Comparison of ENCODE assay signal across 10 cellular contexts in the genomic region with DNA sequence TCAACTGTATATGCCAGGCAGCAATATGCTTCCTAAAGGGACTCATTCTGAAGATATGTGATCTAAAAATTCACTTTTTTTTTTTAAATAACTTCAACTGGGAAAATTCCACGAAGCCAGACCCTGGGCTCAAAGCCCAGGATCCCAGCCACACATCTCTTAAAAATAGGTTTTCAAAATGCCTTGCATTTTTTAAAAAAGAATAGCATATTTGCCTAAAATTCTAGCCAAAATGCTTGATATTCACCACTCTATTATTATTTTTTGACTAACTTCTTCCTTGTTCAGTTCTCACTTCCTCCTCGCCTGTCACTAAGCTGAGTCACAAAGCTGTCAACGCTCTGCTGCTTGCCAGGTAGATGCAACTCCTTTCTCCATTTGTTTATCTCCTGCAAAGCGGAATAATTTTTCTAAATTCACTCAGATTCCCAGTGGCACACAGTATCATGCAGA. TPM values are rescaled to one million over a fixed set of nuclear protein-coding genes. Genes with fewer than 3 reads are reported as not detected.
A peak's percentile ranks its signal among the peaks of the same experiment; 100 is the strongest.
DNase-seq lines count a peak whose midpoint lies in the region; ATAC-seq and TF ChIP-seq lines count a peak whose summit lies in the region.
"Had no signal": no experiment of that assay in that cellular context is flagged by ENCODE, and none has a peak within 500 bp of the region (broad histone marks: within the 10 kb centered on the region; RNA-seq: fewer than 3 reads in every experiment).

No MANE protein-coding gene starts in this region.

- H3K27me3 ChIP-seq in DOHH2 (ENCODE audit: control insufficient read depth, low read length), result no peaks in the 10 kb centered on the region
- no peaks in the 10 kb centered on the region for H3K27me3 ChIP-seq in SK-N-SH (ENCODE audit: insufficient read depth)
- H3K27me3 ChIP-seq in neural progenitor cell, result no peaks in the 10 kb centered on the region

- no peaks in the 10 kb centered on the region for H3K9me2 ChIP-seq in DOHH2 (replicated peaks; ENCODE audit: control insufficient read depth, low read length)
- no peaks in the 10 kb centered on the region for H3K9me2 ChIP-seq in SK-N-SH

- peaks cover 0 to 2% of the 10 kb centered on the region in 2 donors for H3K4me1 Mint-ChIP-seq in natural killer cell treated with Interleukin-12 subunit alpha and Interleukin-12 subunit beta and Interleukin-15 and Interleukin-18, amount 100 ng/mL, for 72 hours (ENCODE audit: low read depth in 2 of 2)
- peaks cover 3% of the 10 kb centered on the region for H3K4me1 Mint-ChIP-seq in neural progenitor cell

- no peak overlapping the region for H2AFZ ChIP-seq in SK-N-SH (ENCODE audit: low read depth)
- no peak overlapping the region for H2AFZ ChIP-seq in neural progenitor cell (replicated peaks)

- DNase-seq in SK-N-SH (no peak), hepatic stellate cell (ENCODE audit: low spot score) (peak; percentile 59), neural progenitor cell (ENCODE audit: low spot score) (no peak), NCI-H146 (lab: John Stamatoyannopoulos, UW) (no peak)
- DNase-seq in natural killer cell treated with Interleukin-12 subunit alpha and Interleukin-12 subunit beta and Interleukin-15 and Interleukin-18, amount 100 ng/mL, for 72 hours (ENCODE audit: low spot score), result no peak
- DNase-seq: NCI-H526, right cardiac atrium had no signal

- H3K27me3 Mint-ChIP-seq in natural killer cell treated with Interleukin-12 subunit alpha and Interleukin-12 subunit beta and Interleukin-15 and Interleukin-18, amount 100 ng/mL, for 72 hours, result peaks cover 0 to 10% of the 10 kb centered on the region in 2 donors
- H3K27me3 Mint-ChIP-seq in neural progenitor cell (ENCODE audit: insufficient read depth, low read depth), result no peaks in the 10 kb centered on the region

- H3K36me3 ChIP-seq in DOHH2 (ENCODE audit: control insufficient read depth, low read length), result peaks cover 12% of the 10 kb centered on the region
- H3K36me3 ChIP-seq in SK-N-SH (replicated peaks in 1 of 2; ENCODE audit: control insufficient read depth in 1 of 2, insufficient read depth in 2 of 2, low read length in 1 of 2), result no peaks in the 10 kb centered on the region
- no peaks in the 10 kb centered on the region for H3K36me3 ChIP-seq in neural progenitor cell

- TF ChIP-seq EP300 in SK-N-SH (IDR thresholded peaks at IDR 0.05; ENCODE audit: borderline replicate concordance in 1 of 2, low read depth in 1 of 2, low read length in 1 of 2), result peak in 1 of 2 experiments; percentile 19; a peak in 1 of 4 replicates

- no peak overlapping the region for H3K27ac Mint-ChIP-seq in natural killer cell treated with Interleukin-12 subunit alpha and Interleukin-12 subunit beta and Interleukin-15 and Interleukin-18, amount 100 ng/mL, for 72 hours
- no peak overlapping the region for H3K27ac Mint-ChIP-seq in neural progenitor cell

- H3K4me3 Mint-ChIP-seq in natural killer cell treated with Interleukin-12 subunit alpha and Interleukin-12 subunit beta and Interleukin-15 and Interleukin-18, amount 100 ng/mL, for 72 hours, result no peak overlapping the region
- H3K4me3 Mint-ChIP-seq in neural progenitor cell, result no peak overlapping the region

- H4K20me1 ChIP-seq in DOHH2 (ENCODE audit: control insufficient read depth, insufficient read depth, low read depth, low read length) (peaks cover 34% of the 10 kb centered on the region), SK-N-SH (ENCODE audit: insufficient read depth) (peaks cover 16% of the 10 kb centered on the region), neural progenitor cell (ENCODE audit: low read depth) (peaks cover 8% of the 10 kb centered on the region)

- ATAC-seq in HG02642 (IDR thresholded peaks at IDR 0.05; ENCODE audit: poor library complexity, unreplicated experiment), result peak; percentile 65
- no peak for ATAC-seq in GM21360 (IDR thresholded peaks at IDR 0.05; ENCODE audit: unreplicated experiment)
- no peak for ATAC-seq in natural killer cell treated with Interleukin-12 subunit alpha and Interleukin-12 subunit beta and Interleukin-15 and Interleukin-18, amount 100 ng/mL, for 72 hours

- no peak overlapping the region for H3K9ac ChIP-seq in SK-N-SH
- no peak overlapping the region for H3K9ac ChIP-seq in neural progenitor cell

- H3K4me1 ChIP-seq in DOHH2 (ENCODE audit: control insufficient read depth, low read length), result peaks cover 39% of the 10 kb centered on the region
- H3K4me1 ChIP-seq in SK-N-SH (ENCODE audit: control insufficient read depth in 1 of 2, insufficient read depth in 2 of 2, low read depth in 1 of 2, low read length in 1 of 2), result peaks cover 9 to 14% of the 10 kb centered on the region in 2 experiments; a peak in 3 of 4 replicates
- no peaks in the 10 kb centered on the region for H3K4me1 ChIP-seq in neural progenitor cell

- H3K4me3 ChIP-seq in DOHH2 (ENCODE audit: low read length) (peak overlapping the region; percentile 56), SK-N-SH (ENCODE audit: low read depth in 2 of 2, low read length in 1 of 2) (peak overlapping the region in 1 of 2 experiments; percentile 10; a peak in 1 of 4 replicates), neural progenitor cell (no peak overlapping the region)

- peaks cover 82% of the 10 kb centered on the region for H3K79me2 ChIP-seq in DOHH2 (ENCODE audit: control insufficient read depth, low read length)
- H3K79me2 ChIP-seq in SK-N-SH (ENCODE audit: insufficient read depth), result peaks cover 28% of the 10 kb centered on the region
- H3K79me2 ChIP-seq in neural progenitor cell (ENCODE audit: low read depth), result no peaks in the 10 kb centered on the region

- H3K36me3 Mint-ChIP-seq in natural killer cell treated with Interleukin-12 subunit alpha and Interleukin-12 subunit beta and Interleukin-15 and Interleukin-18, amount 100 ng/mL, for 72 hours, result no peaks in the 10 kb centered on the region
- H3K36me3 Mint-ChIP-seq in neural progenitor cell, result no peaks in the 10 kb centered on the region

- H3K4me2 ChIP-seq in DOHH2 (ENCODE audit: low read length) (peak overlapping the region; percentile 85), SK-N-SH (peak overlapping the region; percentile 46; the same call in 1 of the 2 replicates), neural progenitor cell (no peak overlapping the region)

- POLR2A ChIA-PET in SK-N-SH (lab: Yijun Ruan, JAX), result no interaction called here

- WGBS in SK-N-SH (ENCODE audit: low lambda C conversion rate), result 31% methylated on average over 4 of the region's 4 CpGs

- H3K9me3 Mint-ChIP-seq in natural killer cell treated with Interleukin-12 subunit alpha and Interleukin-12 subunit beta and Interleukin-15 and Interleukin-18, amount 100 ng/mL, for 72 hours, result no peaks in the 10 kb centered on the region
- no peaks in the 10 kb centered on the region for H3K9me3 Mint-ChIP-seq in neural progenitor cell

- TF ChIP-seq CTCF in DOHH2 (IDR thresholded peaks at IDR 0.05; ENCODE audit: low read depth, low read length, poor library complexity, severe bottlenecking) (no peak), SK-N-SH (IDR thresholded peaks at IDR 0.05) (no peak), neural progenitor cell (IDR thresholded peaks at IDR 0.05) (no peak)

- peak overlapping the region; percentile 30 for H3K27ac ChIP-seq in DOHH2 (ENCODE audit: low read depth, low read length)
- H3K27ac ChIP-seq in SK-N-SH (ENCODE audit: low read depth in 2 of 2, low read length in 1 of 2), result peak overlapping the region; percentile 44 to 48; a peak in 3 of 4 replicates
- no peak overlapping the region for H3K27ac ChIP-seq in neural progenitor cell

- H3K9me3 ChIP-seq in DOHH2 (ENCODE audit: control insufficient read depth, insufficient read depth, low read length) (no peaks in the 10 kb centered on the region), SK-N-SH (no peaks in the 10 kb centered on the region), neural progenitor cell (ENCODE audit: low read depth) (no peaks in the 10 kb centered on the region)

- CTCF ChIA-PET in SK-N-SH (lab: Yijun Ruan, JAX), result interaction anchor here (1.4 to 2.6 kb wide), 2 partner anchors 10 to 20 kb away, joined by 3 to 10 read pairs; no protein-coding TSS in a partner anchor

- H3F3A ChIP-seq in DOHH2 (ENCODE audit: control insufficient read depth, insufficient read depth) (peaks cover 20% of the 10 kb centered on the region), SK-N-SH (replicated peaks; ENCODE audit: insufficient read depth) (peaks cover 20% of the 10 kb centered on the region), neural progenitor cell (ENCODE audit: low read depth) (no peaks in the 10 kb centered on the region)

- no peak for TF ChIP-seq RAD21 in SK-N-SH (IDR thresholded peaks at IDR 0.05; ENCODE audit: low read length)

TF ChIP-seq in SK-N-SH, 30 proteins besides CTCF, POLR2A, EP300 and RAD21 (continues in another document):
- TF ChIP-seq, protein P1, sequence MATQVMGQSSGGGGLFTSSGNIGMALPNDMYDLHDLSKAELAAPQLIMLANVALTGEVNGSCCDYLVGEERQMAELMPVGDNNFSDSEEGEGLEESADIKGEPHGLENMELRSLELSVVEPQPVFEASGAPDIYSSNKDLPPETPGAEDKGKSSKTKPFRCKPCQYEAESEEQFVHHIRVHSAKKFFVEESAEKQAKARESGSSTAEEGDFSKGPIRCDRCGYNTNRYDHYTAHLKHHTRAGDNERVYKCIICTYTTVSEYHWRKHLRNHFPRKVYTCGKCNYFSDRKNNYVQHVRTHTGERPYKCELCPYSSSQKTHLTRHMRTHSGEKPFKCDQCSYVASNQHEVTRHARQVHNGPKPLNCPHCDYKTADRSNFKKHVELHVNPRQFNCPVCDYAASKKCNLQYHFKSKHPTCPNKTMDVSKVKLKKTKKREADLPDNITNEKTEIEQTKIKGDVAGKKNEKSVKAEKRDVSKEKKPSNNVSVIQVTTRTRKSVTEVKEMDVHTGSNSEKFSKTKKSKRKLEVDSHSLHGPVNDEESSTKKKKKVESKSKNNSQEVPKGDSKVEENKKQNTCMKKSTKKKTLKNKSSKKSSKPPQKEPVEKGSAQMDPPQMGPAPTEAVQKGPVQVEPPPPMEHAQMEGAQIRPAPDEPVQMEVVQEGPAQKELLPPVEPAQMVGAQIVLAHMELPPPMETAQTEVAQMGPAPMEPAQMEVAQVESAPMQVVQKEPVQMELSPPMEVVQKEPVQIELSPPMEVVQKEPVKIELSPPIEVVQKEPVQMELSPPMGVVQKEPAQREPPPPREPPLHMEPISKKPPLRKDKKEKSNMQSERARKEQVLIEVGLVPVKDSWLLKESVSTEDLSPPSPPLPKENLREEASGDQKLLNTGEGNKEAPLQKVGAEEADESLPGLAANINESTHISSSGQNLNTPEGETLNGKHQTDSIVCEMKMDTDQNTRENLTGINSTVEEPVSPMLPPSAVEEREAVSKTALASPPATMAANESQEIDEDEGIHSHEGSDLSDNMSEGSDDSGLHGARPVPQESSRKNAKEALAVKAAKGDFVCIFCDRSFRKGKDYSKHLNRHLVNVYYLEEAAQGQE (IDR thresholded peaks at IDR 0.05; ENCODE audit: low read depth, low read length), result no peak
- TF ChIP-seq ELF1 (IDR thresholded peaks at IDR 0.05) (peak; percentile 42; the same call in 1 of the 2 replicates), TEAD4 (IDR thresholded peaks at IDR 0.05; ENCODE audit: borderline replicate concordance, insufficient read depth) (peak; percentile 20; the same call in 1 of the 2 replicates)

RNA-seq across cellular contexts. Expression of a gene that starts 28.0 kb away (rescaled TPM):
- polyA plus RNA-seq in SK-N-SH (2012; rRNA removed), result 48.9 and 52.1 TPM in 2 replicates
- polyA plus RNA-seq in SK-N-SH (2012; cell fraction: cytosol; rRNA removed), result 40.5 and 45.5 TPM in 2 replicates
- 60.2 and 71.7 TPM in 2 replicates for polyA plus RNA-seq in SK-N-SH (2012; cell fraction: nucleus; rRNA removed)
- total RNA-seq in natural killer cell treated with Interleukin-12 subunit alpha and Interleukin-12 subunit beta and Interleukin-15 and Interleukin-18, amount 100 ng/mL, for 72 hours, result 10 to 100 TPM; 50.4 to 52.9 TPM
- total RNA-seq in neural progenitor cell (ENCODE audit: low replicate concordance), result 82.6 and 111 TPM in 2 replicates
